1 cellular context compared by ENCODE assay signal in genomic region chr13:24925318-24926231, GRCh38.
TF ChIP-seq lines count a peak whose summit lies in the region.

No MANE protein-coding gene starts in this region.

TF ChIP-seq in HepG2, 621 proteins besides CTCF, POLR2A, EP300 and RAD21 (continued from another document):
- TF ChIP-seq RBFOX2 (IDR thresholded peaks at IDR 0.05; ENCODE audit: low read depth, low read length) (no peak), KAT8 (CRISPR knock-in tag; IDR thresholded peaks at IDR 0.05) (0 out of 2 replicates have a peak, but pooled peaks have one; percentile 17), CBX2 (IDR thresholded peaks at IDR 0.05; ENCODE audit: low read depth, low read length) (no peak), CBX2 (CRISPR knock-in tag; IDR thresholded peaks at IDR 0.05; ENCODE audit: low read depth) (no peak), ZNF431 (CRISPR knock-in tag; IDR thresholded peaks at IDR 0.05; ENCODE audit: borderline replicate concordance, low read depth) (no peak), NPAS2 (CRISPR knock-in tag; IDR thresholded peaks at IDR 0.05; ENCODE audit: borderline replicate concordance) (no peak), ZNF280B (CRISPR knock-in tag; IDR thresholded peaks at IDR 0.05; ENCODE audit: borderline replicate concordance) (no peak), ZFP90 (CRISPR knock-in tag; IDR thresholded peaks at IDR 0.05; ENCODE audit: borderline replicate concordance) (no peak), RERE (CRISPR knock-in tag; IDR thresholded peaks at IDR 0.05; ENCODE audit: low read depth) (0 out of 2 replicates have a peak, but pooled peaks have one; percentile 31), ZNF230 (CRISPR knock-in tag; IDR thresholded peaks at IDR 0.05) (no peak), POGZ (CRISPR knock-in tag; IDR thresholded peaks at IDR 0.05) (peak; percentile 19; the same call in 1 of the 2 replicates), ZNF75D (CRISPR knock-in tag; IDR thresholded peaks at IDR 0.05; ENCODE audit: borderline replicate concordance) (no peak), NR3C1 (CRISPR knock-in tag; IDR thresholded peaks at IDR 0.05) (no peak), ZNF205 (CRISPR knock-in tag; IDR thresholded peaks at IDR 0.05) (no peak), HDAC2 (CRISPR knock-in tag; IDR thresholded peaks at IDR 0.05) (no peak), FOXA1 (IDR thresholded peaks at IDR 0.05) (no peak), FOXA1 (CRISPR knock-in tag; IDR thresholded peaks at IDR 0.05) (peak; percentile 66), ZNF670 (CRISPR knock-in tag; IDR thresholded peaks at IDR 0.05; ENCODE audit: borderline replicate concordance) (no peak), PCBP1 (IDR thresholded peaks at IDR 0.05; ENCODE audit: borderline replicate concordance, low read depth, low read length) (no peak), SSRP1 (CRISPR knock-in tag; IDR thresholded peaks at IDR 0.05) (no peak), NAIF1 (CRISPR knock-in tag; IDR thresholded peaks at IDR 0.05; ENCODE audit: borderline replicate concordance) (no peak), TOPORS (CRISPR knock-in tag; IDR thresholded peaks at IDR 0.05) (no peak), ZNF572 (CRISPR knock-in tag; IDR thresholded peaks at IDR 0.05) (no peak), PAXIP1 (CRISPR knock-in tag; conservative IDR thresholded peaks at IDR 0.05) (0 out of 2 replicates have a peak, but pooled peaks have one; percentile 29), TCF7 (IDR thresholded peaks at IDR 0.05; ENCODE audit: low read depth) (no peak), HMGXB3 (CRISPR knock-in tag; IDR thresholded peaks at IDR 0.05; ENCODE audit: borderline replicate concordance) (no peak), FOXK1 (CRISPR knock-in tag; IDR thresholded peaks at IDR 0.05; ENCODE audit: borderline replicate concordance, low read depth) (0 out of 2 replicates have a peak, but pooled peaks have one; percentile 43), ZNF770 (CRISPR knock-in tag; IDR thresholded peaks at IDR 0.05) (peak; percentile 88), CEBPB (IDR thresholded peaks at IDR 0.05; ENCODE audit: borderline replicate concordance, low read depth, low read length) (no peak), ZNF749 (CRISPR knock-in tag; IDR thresholded peaks at IDR 0.05; ENCODE audit: borderline replicate concordance) (no peak), ZNF691 (CRISPR knock-in tag; IDR thresholded peaks at IDR 0.05; ENCODE audit: borderline replicate concordance, low read depth) (0 out of 2 replicates have a peak, but pooled peaks have one; percentile 14), SYNCRIP (IDR thresholded peaks at IDR 0.05; ENCODE audit: insufficient read depth, low read depth, low read length) (no peak), RXRB (CRISPR knock-in tag; IDR thresholded peaks at IDR 0.05; ENCODE audit: borderline replicate concordance) (0 out of 2 replicates have a peak, but pooled peaks have one; percentile 23), ZNF878 (CRISPR knock-in tag; IDR thresholded peaks at IDR 0.05) (no peak), RNF2 (conservative IDR thresholded peaks at IDR 0.05; ENCODE audit: low read depth) (no peak), FOXA3 (CRISPR knock-in tag; IDR thresholded peaks at IDR 0.05) (peak; percentile 85), SAP130 (CRISPR knock-in tag; IDR thresholded peaks at IDR 0.05; ENCODE audit: low read depth) (peak; percentile 33; the same call in 1 of the 2 replicates), THYN1 (CRISPR knock-in tag; IDR thresholded peaks at IDR 0.05; ENCODE audit: borderline replicate concordance, low read depth) (no peak), MIER2 (CRISPR knock-in tag; IDR thresholded peaks at IDR 0.05) (no peak), ZBTB7A (CRISPR knock-in tag; IDR thresholded peaks at IDR 0.05) (no peak), GABPB1 (CRISPR knock-in tag; IDR thresholded peaks at IDR 0.05) (no peak), GLI4 (CRISPR knock-in tag; IDR thresholded peaks at IDR 0.05; ENCODE audit: borderline replicate concordance) (no peak), SNAI1 (CRISPR knock-in tag; IDR thresholded peaks at IDR 0.05; ENCODE audit: borderline replicate concordance) (no peak), ZNF615 (CRISPR knock-in tag; IDR thresholded peaks at IDR 0.05; ENCODE audit: borderline replicate concordance) (no peak), ZNF513 (CRISPR knock-in tag; conservative IDR thresholded peaks at IDR 0.05) (no peak)
TF ChIP-seq in HepG2: peak in this region for 44.
